ENCODE assay signal across 2 cellular contexts in the genomic region with DNA sequence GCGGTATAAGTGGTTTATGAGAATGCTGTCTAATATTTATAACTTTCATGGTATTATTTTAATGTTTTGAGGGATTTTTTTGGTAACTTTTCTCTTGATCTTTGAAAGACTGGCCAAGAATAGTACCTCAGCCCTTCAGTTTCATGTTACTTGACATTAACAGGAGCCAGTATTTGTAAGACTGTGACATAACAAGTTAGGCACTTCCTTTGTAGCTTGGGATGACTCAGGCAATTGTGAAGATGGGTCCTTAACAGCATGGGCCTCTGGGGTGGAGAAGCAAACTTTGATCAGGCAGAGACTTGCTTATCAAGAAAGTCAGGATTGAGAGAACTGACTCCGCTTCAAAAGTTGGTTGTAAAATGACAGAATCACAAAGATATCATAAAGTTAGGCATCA.
TF ChIP-seq lines count a peak whose summit lies in the region.

No MANE protein-coding gene starts in this region.

TF ChIP-seq in HCT116, 20 proteins besides CTCF, POLR2A, EP300 and RAD21 (continued from another document):
- TF ChIP-seq POLR2AphosphoS5 (IDR thresholded peaks at IDR 0.05; ENCODE audit: low read depth, low read length) (no peak), SRF (IDR thresholded peaks at IDR 0.05; ENCODE audit: low read depth) (no peak), SIN3A (IDR thresholded peaks at IDR 0.05; ENCODE audit: low read depth) (no peak), TCF7L2 (IDR thresholded peaks at IDR 0.05; ENCODE audit: borderline replicate concordance, extremely low read depth, insufficient read depth, insufficient read length) (no peak), CBX3 (IDR thresholded peaks at IDR 0.05; ENCODE audit: low read depth) (peak; percentile 73), ELF1 (IDR thresholded peaks at IDR 0.05; ENCODE audit: borderline replicate concordance, low read depth) (no peak), EGR1 (IDR thresholded peaks at IDR 0.05; ENCODE audit: low read depth) (no peak), JUND (IDR thresholded peaks at IDR 0.05) (peak; percentile 61), EZH2 (IDR thresholded peaks at IDR 0.05) (no peak), ZNF274 (IDR thresholded peaks at IDR 0.05; ENCODE audit: low read depth, low read length) (no peak), SP1 (IDR thresholded peaks at IDR 0.05; ENCODE audit: low read depth) (peak; percentile 57; the same call in 1 of the 2 replicates), EZH2phosphoT487 (IDR thresholded peaks at IDR 0.05; ENCODE audit: borderline replicate concordance) (no peak), ZFX (IDR thresholded peaks at IDR 0.05) (no peak)
- TF ChIP-seq, protein P1, sequence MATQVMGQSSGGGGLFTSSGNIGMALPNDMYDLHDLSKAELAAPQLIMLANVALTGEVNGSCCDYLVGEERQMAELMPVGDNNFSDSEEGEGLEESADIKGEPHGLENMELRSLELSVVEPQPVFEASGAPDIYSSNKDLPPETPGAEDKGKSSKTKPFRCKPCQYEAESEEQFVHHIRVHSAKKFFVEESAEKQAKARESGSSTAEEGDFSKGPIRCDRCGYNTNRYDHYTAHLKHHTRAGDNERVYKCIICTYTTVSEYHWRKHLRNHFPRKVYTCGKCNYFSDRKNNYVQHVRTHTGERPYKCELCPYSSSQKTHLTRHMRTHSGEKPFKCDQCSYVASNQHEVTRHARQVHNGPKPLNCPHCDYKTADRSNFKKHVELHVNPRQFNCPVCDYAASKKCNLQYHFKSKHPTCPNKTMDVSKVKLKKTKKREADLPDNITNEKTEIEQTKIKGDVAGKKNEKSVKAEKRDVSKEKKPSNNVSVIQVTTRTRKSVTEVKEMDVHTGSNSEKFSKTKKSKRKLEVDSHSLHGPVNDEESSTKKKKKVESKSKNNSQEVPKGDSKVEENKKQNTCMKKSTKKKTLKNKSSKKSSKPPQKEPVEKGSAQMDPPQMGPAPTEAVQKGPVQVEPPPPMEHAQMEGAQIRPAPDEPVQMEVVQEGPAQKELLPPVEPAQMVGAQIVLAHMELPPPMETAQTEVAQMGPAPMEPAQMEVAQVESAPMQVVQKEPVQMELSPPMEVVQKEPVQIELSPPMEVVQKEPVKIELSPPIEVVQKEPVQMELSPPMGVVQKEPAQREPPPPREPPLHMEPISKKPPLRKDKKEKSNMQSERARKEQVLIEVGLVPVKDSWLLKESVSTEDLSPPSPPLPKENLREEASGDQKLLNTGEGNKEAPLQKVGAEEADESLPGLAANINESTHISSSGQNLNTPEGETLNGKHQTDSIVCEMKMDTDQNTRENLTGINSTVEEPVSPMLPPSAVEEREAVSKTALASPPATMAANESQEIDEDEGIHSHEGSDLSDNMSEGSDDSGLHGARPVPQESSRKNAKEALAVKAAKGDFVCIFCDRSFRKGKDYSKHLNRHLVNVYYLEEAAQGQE (IDR thresholded peaks at IDR 0.05; ENCODE audit: low read depth), result no peak
- TF ChIP-seq, protein P2, sequence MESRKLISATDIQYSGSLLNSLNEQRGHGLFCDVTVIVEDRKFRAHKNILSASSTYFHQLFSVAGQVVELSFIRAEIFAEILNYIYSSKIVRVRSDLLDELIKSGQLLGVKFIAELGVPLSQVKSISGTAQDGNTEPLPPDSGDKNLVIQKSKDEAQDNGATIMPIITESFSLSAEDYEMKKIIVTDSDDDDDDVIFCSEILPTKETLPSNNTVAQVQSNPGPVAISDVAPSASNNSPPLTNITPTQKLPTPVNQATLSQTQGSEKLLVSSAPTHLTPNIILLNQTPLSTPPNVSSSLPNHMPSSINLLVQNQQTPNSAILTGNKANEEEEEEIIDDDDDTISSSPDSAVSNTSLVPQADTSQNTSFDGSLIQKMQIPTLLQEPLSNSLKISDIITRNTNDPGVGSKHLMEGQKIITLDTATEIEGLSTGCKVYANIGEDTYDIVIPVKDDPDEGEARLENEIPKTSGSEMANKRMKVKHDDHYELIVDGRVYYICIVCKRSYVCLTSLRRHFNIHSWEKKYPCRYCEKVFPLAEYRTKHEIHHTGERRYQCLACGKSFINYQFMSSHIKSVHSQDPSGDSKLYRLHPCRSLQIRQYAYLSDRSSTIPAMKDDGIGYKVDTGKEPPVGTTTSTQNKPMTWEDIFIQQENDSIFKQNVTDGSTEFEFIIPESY (IDR thresholded peaks at IDR 0.05; ENCODE audit: extremely low read depth, insufficient replicate concordance, low read length), result no peak
- TF ChIP-seq, protein P3, sequence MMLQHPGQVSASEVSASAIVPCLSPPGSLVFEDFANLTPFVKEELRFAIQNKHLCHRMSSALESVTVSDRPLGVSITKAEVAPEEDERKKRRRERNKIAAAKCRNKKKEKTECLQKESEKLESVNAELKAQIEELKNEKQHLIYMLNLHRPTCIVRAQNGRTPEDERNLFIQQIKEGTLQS (IDR thresholded peaks at IDR 0.05), result no peak
- TF ChIP-seq, protein P4, sequence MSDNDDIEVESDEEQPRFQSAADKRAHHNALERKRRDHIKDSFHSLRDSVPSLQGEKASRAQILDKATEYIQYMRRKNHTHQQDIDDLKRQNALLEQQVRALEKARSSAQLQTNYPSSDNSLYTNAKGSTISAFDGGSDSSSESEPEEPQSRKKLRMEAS (IDR thresholded peaks at IDR 0.05), result no peak; the same call in 1 of the 2 replicates

TF ChIP-seq in SK-N-SH, 30 proteins besides CTCF, POLR2A, EP300 and RAD21:
- TF ChIP-seq, protein P5, sequence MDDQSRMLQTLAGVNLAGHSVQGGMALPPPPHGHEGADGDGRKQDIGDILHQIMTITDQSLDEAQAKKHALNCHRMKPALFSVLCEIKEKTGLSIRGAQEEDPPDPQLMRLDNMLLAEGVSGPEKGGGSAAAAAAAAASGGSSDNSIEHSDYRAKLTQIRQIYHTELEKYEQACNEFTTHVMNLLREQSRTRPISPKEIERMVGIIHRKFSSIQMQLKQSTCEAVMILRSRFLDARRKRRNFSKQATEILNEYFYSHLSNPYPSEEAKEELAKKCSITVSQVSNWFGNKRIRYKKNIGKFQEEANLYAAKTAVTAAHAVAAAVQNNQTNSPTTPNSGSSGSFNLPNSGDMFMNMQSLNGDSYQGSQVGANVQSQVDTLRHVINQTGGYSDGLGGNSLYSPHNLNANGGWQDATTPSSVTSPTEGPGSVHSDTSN (IDR thresholded peaks at IDR 0.05), result peak; percentile 79
- TF ChIP-seq SMC3 (IDR thresholded peaks at IDR 0.05; ENCODE audit: low read depth, low read length) (no peak), JUND (IDR thresholded peaks at IDR 0.05) (peak; percentile 91), GABPA (IDR thresholded peaks at IDR 0.05; ENCODE audit: low read depth) (peak; percentile 37; the same call in 1 of the 2 replicates), POLR2AphosphoS5 (IDR thresholded peaks at IDR 0.05; ENCODE audit: low read depth, low read length) (peak; percentile 59; the same call in 1 of the 2 replicates), TAF1 (IDR thresholded peaks at IDR 0.05; ENCODE audit: borderline replicate concordance, low read depth, low read length) (peak; percentile 22; the same call in 1 of the 2 replicates), TCF12 (IDR thresholded peaks at IDR 0.05) (peak; percentile 89), RXRA (IDR thresholded peaks at IDR 0.05; ENCODE audit: borderline replicate concordance, low read depth) (no peak; the same call in 1 of the 2 replicates), FOSL2 (IDR thresholded peaks at IDR 0.05; ENCODE audit: borderline replicate concordance, low read depth) (peak; percentile 84; the same call in 1 of the 2 replicates), NFIC (IDR thresholded peaks at IDR 0.05; ENCODE audit: borderline replicate concordance) (peak; percentile 42; the same call in 1 of the 2 replicates), MEF2A (IDR thresholded peaks at IDR 0.05; ENCODE audit: borderline replicate concordance, low read depth) (peak; percentile 67; the same call in 1 of the 2 replicates)
- TF ChIP-seq, protein P4 (IDR thresholded peaks at IDR 0.05; ENCODE audit: low read depth), result 0 out of 2 replicates have a peak, but pooled peaks have one; percentile 34
- TF ChIP-seq, protein P2 (IDR thresholded peaks at IDR 0.05; ENCODE audit: borderline replicate concordance, low read depth), result no peak
TF ChIP-seq in SK-N-SH: peak in this region for 10.
